Comparison of ENCODE assay signal across 20 cellular contexts in genomic region chr2:241770185-241770935, GRCh38. TPM values are rescaled to one million over a fixed set of nuclear protein-coding genes. Genes with fewer than 3 reads are reported as not detected.
DNase-seq lines count a peak whose midpoint lies in the region; ATAC-seq and TF ChIP-seq lines count a peak whose summit lies in the region.
"Had no signal": no experiment of that assay in that cellular context is flagged by ENCODE, and none has a peak within 500 bp of the region (broad histone marks: within the 10 kb centered on the region; RNA-seq: fewer than 3 reads in every experiment).

No MANE protein-coding gene starts in this region.

- TF ChIP-seq CTCF in cardiac muscle cell (IDR thresholded peaks at IDR 0.05; ENCODE audit: low read depth, low read length) (no peak), right lobe of liver (IDR thresholded peaks at IDR 0.05) (no peak)

- TF ChIP-seq POLR2A in right lobe of liver (IDR thresholded peaks at IDR 0.05) = no peak

- H3K27ac Mint-ChIP-seq in naive thymus-derived CD8-positive, alpha-beta T cell = no peak overlapping the region
- H3K27ac Mint-ChIP-seq: activated CD4-positive, alpha-beta T cell treated with anti-CD3 and anti-CD28 coated beads, Interleukin-2, amount 10 ng/mL, durations not matched to agents 24 days and 14 days; stimulated activated naive CD8-positive, alpha-beta T cell treated with anti-CD3 and anti-CD28 coated beads, Interleukin-15, Interleukin-2, amounts not matched to agents 100 ng/mL and 50 ng/mL, for 24 hours had no signal

- H3K27me3 ChIP-seq in cardiac muscle cell = no peaks in the 10 kb centered on the region
- no peaks in the 10 kb centered on the region for H3K27me3 ChIP-seq in right lobe of liver
- no peaks in the 10 kb centered on the region for H3K27me3 ChIP-seq in aorta (ENCODE audit: control insufficient read depth in 1 of 2, insufficient read depth in 2 of 2, low read length in 1 of 2)
- peaks cover 34% of the 10 kb centered on the region for H3K27me3 ChIP-seq in SJCRH30

- peak in 1 of 2 donors; percentile 54 for DNase-seq in cardiac muscle cell (ENCODE audit: low read depth in 1 of 2, low spot score in 1 of 2)
- no peak for DNase-seq in cardiac septum (ENCODE audit: low spot score)
- DNase-seq in activated CD8-positive, alpha-beta memory T cell treated with anti-CD3 and anti-CD28 coated beads, Interleukin-2, amount 50 U/mL, for 48 hours = peak; percentile 45
- DNase-seq in right lobe of liver = peak; percentile 62 to 91 (median 88)
- DNase-seq in aorta = peak in 1 of 2 donors; percentile 73
- DNase-seq in naive thymus-derived CD8-positive, alpha-beta T cell = no peak
- DNase-seq in SJCRH30 = no peak
- no peak for DNase-seq in COLO829 (ENCODE audit: low spot score)
- DNase-seq: activated CD4-positive, alpha-beta T cell treated with anti-CD3 and anti-CD28 coated beads, Interleukin-2, amount 10 ng/mL, durations not matched to agents 24 days and 14 days; NCI-H1694 treated with DMSO at 0.1 percent for 48 hours; NCI-H524; small intestine; T-helper 2 cell had no signal

- intact Hi-C loops in cardiac septum (cut with DNase I) (no loop called here), right lobe of liver (cut with DNase I) (no loop called here), aorta (cut with DNase I) (no loop called here)

- H3K4me1 Mint-ChIP-seq in naive thymus-derived CD8-positive, alpha-beta T cell = peaks cover 7 to 20% (median 15%) of the 10 kb centered on the region in 4 donors

- H3K36me3 ChIP-seq in cardiac muscle cell (no peaks in the 10 kb centered on the region), right lobe of liver (no peaks in the 10 kb centered on the region), aorta (ENCODE audit: control insufficient read depth in 1 of 2, insufficient read depth in 2 of 2, low read length in 1 of 2) (no peaks in the 10 kb centered on the region), SJCRH30 (no peaks in the 10 kb centered on the region)

- H3K36me3 Mint-ChIP-seq in naive thymus-derived CD8-positive, alpha-beta T cell = no peaks in the 10 kb centered on the region

- POLR2A ChIA-PET in naive thymus-derived CD8-positive, alpha-beta T cell (lab: Charles Lee) = no interaction called here

- H3K4me1 ChIP-seq in cardiac muscle cell (ENCODE audit: low read depth) (peaks cover 9% of the 10 kb centered on the region), right lobe of liver (peaks cover 0 to 42% (median 15%) of the 10 kb centered on the region in 4 donors), aorta (ENCODE audit: control insufficient read depth in 1 of 2, insufficient read depth in 2 of 2, low read length in 2 of 2) (no peaks in the 10 kb centered on the region), SJCRH30 (peaks cover 10% of the 10 kb centered on the region; the same call in 1 of the 2 replicates)

- ATAC-seq in right lobe of liver = peak; percentile 82 to 86 (median 85)
- peak; percentile 17 for ATAC-seq in aorta (ENCODE audit: low FRiP score)
- ATAC-seq in naive thymus-derived CD8-positive, alpha-beta T cell = no peak
- ATAC-seq: HCT116 had no signal

- no peaks in the 10 kb centered on the region for H3K27me3 Mint-ChIP-seq in naive thymus-derived CD8-positive, alpha-beta T cell
- H3K27me3 Mint-ChIP-seq: activated CD4-positive, alpha-beta T cell treated with anti-CD3 and anti-CD28 coated beads, Interleukin-2, amount 10 ng/mL, durations not matched to agents 24 days and 14 days; stimulated activated naive CD8-positive, alpha-beta T cell treated with anti-CD3 and anti-CD28 coated beads, Interleukin-15, Interleukin-2, amounts not matched to agents 100 ng/mL and 50 ng/mL, for 24 hours had no signal

- H3K9me3 Mint-ChIP-seq in naive thymus-derived CD8-positive, alpha-beta T cell = no peaks in the 10 kb centered on the region
- H3K9me3 Mint-ChIP-seq: activated CD4-positive, alpha-beta T cell treated with anti-CD3 and anti-CD28 coated beads, Interleukin-2, amount 10 ng/mL, durations not matched to agents 24 days and 14 days; stimulated activated naive CD8-positive, alpha-beta T cell treated with anti-CD3 and anti-CD28 coated beads, Interleukin-15, Interleukin-2, amounts not matched to agents 100 ng/mL and 50 ng/mL, for 24 hours had no signal

- H3K4me3 ChIP-seq in cardiac muscle cell (no peak overlapping the region), right lobe of liver (no peak overlapping the region), aorta (ENCODE audit: low read length in 2 of 2) (no peak overlapping the region), SJCRH30 (no peak overlapping the region)

- H3K9me3 ChIP-seq in cardiac muscle cell (ENCODE audit: low read depth) = no peaks in the 10 kb centered on the region
- no peaks in the 10 kb centered on the region for H3K9me3 ChIP-seq in right lobe of liver
- no peaks in the 10 kb centered on the region for H3K9me3 ChIP-seq in aorta (ENCODE audit: control insufficient read depth, low read length)
- H3K9me3 ChIP-seq in SJCRH30 (replicated peaks) = no peaks in the 10 kb centered on the region

- H3K27ac ChIP-seq in cardiac muscle cell = peak overlapping the region; percentile 69
- H3K27ac ChIP-seq in right lobe of liver = peak overlapping the region in 2 of 3 donors; percentile 40 to 56
- no peak overlapping the region for H3K27ac ChIP-seq in aorta (ENCODE audit: low read depth in 1 of 2, low read length in 2 of 2)
- H3K27ac ChIP-seq in SJCRH30 = no peak overlapping the region

- 27% methylated on average over 5 of the region's 27 CpGs for WGBS in right lobe of liver (ENCODE audit: insufficient coverage, low coverage, low lambda C conversion rate, missing lambda C conversion rate)
- 53 to 58% methylated on average over 27 of the region's 27 CpGs for WGBS in aorta, 2 donors

- no peak overlapping the region for H3K4me3 Mint-ChIP-seq in naive thymus-derived CD8-positive, alpha-beta T cell
- H3K4me3 Mint-ChIP-seq: activated CD4-positive, alpha-beta T cell treated with anti-CD3 and anti-CD28 coated beads, Interleukin-2, amount 10 ng/mL, durations not matched to agents 24 days and 14 days; stimulated activated naive CD8-positive, alpha-beta T cell treated with anti-CD3 and anti-CD28 coated beads, Interleukin-15, Interleukin-2, amounts not matched to agents 100 ng/mL and 50 ng/mL, for 24 hours had no signal

RNA-seq across cellular contexts. Expression of gene GAL3ST2, which starts 6.3 kb away (rescaled TPM):
- 0.18 and 1.2 TPM in 2 replicates for total RNA-seq in cardiac muscle cell
- polyA plus RNA-seq in cardiac muscle cell = not detected in 2 replicates
- total RNA-seq in cardiac septum = not detected
- under 1 TPM in 3 of 6 experiments, not detected in 3; 0.53 to 0.83 (median 0.70) TPM for total RNA-seq in right lobe of liver
- total RNA-seq in aorta = not detected
- polyA plus RNA-seq in aorta = not detected
- not detected for total RNA-seq in naive thymus-derived CD8-positive, alpha-beta T cell
- polyA plus RNA-seq in naive thymus-derived CD8-positive, alpha-beta T cell = not detected
- not detected in 2 replicates for total RNA-seq in SJCRH30 (2014; rRNA removed; shearing (Covaris generic))
- total RNA-seq: astrocyte, dermis microvascular lymphatic vessel endothelial cell, lung microvascular endothelial cell, RPMI7951 had no signal
- polyA plus RNA-seq: fibroblast of lung had no signal

RNA-seq across cellular contexts. Expression of gene D2HGDH, which starts 35.9 kb away (rescaled TPM):
- 19.4 and 26.8 TPM in 2 replicates for total RNA-seq in cardiac muscle cell
- 23.4 and 24.6 TPM in 2 replicates for polyA plus RNA-seq in cardiac muscle cell
- 15.7 TPM for total RNA-seq in cardiac septum
- 10 to 100 TPM; 18.9 to 38.6 (median 25.9) TPM for total RNA-seq in right lobe of liver
- 10 to 100 TPM; 20.5 to 29.9 TPM for total RNA-seq in aorta
- polyA plus RNA-seq in aorta = 10 to 100 TPM in 1 of 2 donors, 1 to 10 TPM in 1; 4.1 to 69.8 TPM
- 10 to 100 TPM; 47.6 to 51.6 TPM for total RNA-seq in naive thymus-derived CD8-positive, alpha-beta T cell
- polyA plus RNA-seq in naive thymus-derived CD8-positive, alpha-beta T cell = 1 to 10 TPM; 1.5 to 6.8 (median 2.7) TPM
- total RNA-seq in SJCRH30 (2014; rRNA removed; shearing (Covaris generic)) = 4.3 and 5.1 TPM in 2 replicates

RNA-seq across cellular contexts. Expression of gene NEU4, which starts 38.6 kb away (rescaled TPM):
- 0.56 and 1.8 TPM in 2 replicates for total RNA-seq in cardiac muscle cell
- 0.13 and 1.6 TPM in 2 replicates for polyA plus RNA-seq in cardiac muscle cell
- not detected for total RNA-seq in cardiac septum
- 10 to 100 TPM; 16.8 to 87.1 (median 76.2) TPM for total RNA-seq in right lobe of liver
- total RNA-seq in aorta = under 1 TPM in 1 of 2 donors, not detected in 1; 0.26 TPM
- polyA plus RNA-seq in aorta = 1 to 10 TPM in 1 of 2 donors, not detected in 1; 6.4 TPM
- not detected for total RNA-seq in naive thymus-derived CD8-positive, alpha-beta T cell
- polyA plus RNA-seq in naive thymus-derived CD8-positive, alpha-beta T cell = not detected
- total RNA-seq in SJCRH30 (2014; rRNA removed; shearing (Covaris generic)) = 6.8 and 7.5 TPM in 2 replicates
- total RNA-seq: fibroblast of lung, RPMI7951 had no signal
- polyA plus RNA-seq: fibroblast of lung had no signal

Comparison
In these comparisons a context has a peak if more than half of its experiments do, and no peak if none do; other contexts are left out.
1. DNase-seq: peak in activated CD8-positive, alpha-beta memory T cell treated with anti-CD3 and anti-CD28 coated beads, Interleukin-2, amount 50 U/mL, for 48 hours (single experiment) and right lobe of liver (3 of 3); none in cardiac septum (single experiment), naive thymus-derived CD8-positive, alpha-beta T cell (0 of 10), SJCRH30 (0 of 2) and COLO829 (single experiment).
2. H3K27ac ChIP-seq: peak in cardiac muscle cell (single experiment) and right lobe of liver (2 of 3); none in aorta (0 of 2) and SJCRH30 (single experiment).
3. ATAC-seq: peak in right lobe of liver (4 of 4) and aorta (single experiment); none in naive thymus-derived CD8-positive, alpha-beta T cell (0 of 2).